8 cellular contexts compared by ENCODE assay signal in genomic region chr3:19934098-19934566, GRCh38. TPM values are rescaled to one million over a fixed set of nuclear protein-coding genes. Genes with fewer than 3 reads are reported as not detected.
A peak's percentile ranks its signal among the peaks of the same experiment; 100 is the strongest.
DNase-seq lines count a peak whose midpoint lies in the region; ATAC-seq and TF ChIP-seq lines count a peak whose summit lies in the region.

Gene EFHB (minus strand): TSS chr3:19934217. CDS start chr3:19934018, 199 bp downstream.

- intact Hi-C loops in lower lobe of right lung (cut with DNase I), result no loop called here

- H3K4me1 Mint-ChIP-seq in activated naive CD8-positive, alpha-beta T cell (ENCODE audit: low read depth), result peaks cover 24% of the 10 kb centered on the region
- peaks cover 24% of the 10 kb centered on the region for H3K4me1 Mint-ChIP-seq in activated T-cell treated with anti-CD3 and anti-CD28 coated beads, Interleukin-2, amount 50 U/mL, for 4 hours (ENCODE audit: low read depth)

- no peaks in the 10 kb centered on the region for H3K9me3 Mint-ChIP-seq in activated naive CD8-positive, alpha-beta T cell (ENCODE audit: low read depth)
- no peaks in the 10 kb centered on the region for H3K9me3 Mint-ChIP-seq in activated T-cell treated with anti-CD3 and anti-CD28 coated beads, Interleukin-2, amount 50 U/mL, for 4 hours

- TF ChIP-seq CTCF in lower lobe of right lung (IDR thresholded peaks at IDR 0.05), result no peak

- peak; percentile 28 for DNase-seq in NCI-H1105 (lab: John Stamatoyannopoulos, UW)
- peak; percentile 71 for DNase-seq in lower lobe of right lung
- DNase-seq in activated T-cell treated with anti-CD3 and anti-CD28 coated beads, Interleukin-2, amount 50 U/mL, for 4 hours, result no peak
- DNase-seq in DMS79 treated with DMSO at 0.1 percent for 48 hours (lab: John Stamatoyannopoulos, UW), result no peak

- H3K36me3 Mint-ChIP-seq in activated naive CD8-positive, alpha-beta T cell, result peaks cover 3% of the 10 kb centered on the region
- H3K36me3 Mint-ChIP-seq in activated T-cell treated with anti-CD3 and anti-CD28 coated beads, Interleukin-2, amount 50 U/mL, for 4 hours (ENCODE audit: insufficient read depth), result no peaks in the 10 kb centered on the region

- H3K36me3 ChIP-seq in ES-I3 (ENCODE audit: insufficient read depth, low read length) (no peaks in the 10 kb centered on the region), lower lobe of right lung (no peaks in the 10 kb centered on the region)

- H3K4me1 ChIP-seq in ES-I3 (ENCODE audit: insufficient read depth, low read length) (no peaks in the 10 kb centered on the region), lower lobe of right lung (no peaks in the 10 kb centered on the region)

- H3K4me3 ChIP-seq in lower lobe of right lung, result no peak within 1 kb of the TSS

- H3K9me3 ChIP-seq in ES-I3 (ENCODE audit: control insufficient read depth, insufficient read depth, low read length) (no peaks in the 10 kb centered on the region), lower lobe of right lung (no peaks in the 10 kb centered on the region)

- H3K27me3 ChIP-seq in lower lobe of right lung (ENCODE audit: low read depth), result no peaks in the 10 kb centered on the region

- ATAC-seq in lower lobe of right lung, result peak in 1 of 2 donors; percentile 69
- no peak for ATAC-seq in GM19452 (IDR thresholded peaks at IDR 0.05; ENCODE audit: unreplicated experiment)
- no peak for ATAC-seq in activated T-cell treated with anti-CD3 and anti-CD28 coated beads, Interleukin-2, amount 50 U/mL, for 4 hours
- ATAC-seq in HG02623 (IDR thresholded peaks at IDR 0.05; ENCODE audit: unreplicated experiment), result no peak

- no peak within 1 kb of the TSS for H3K4me3 Mint-ChIP-seq in activated naive CD8-positive, alpha-beta T cell
- no peak within 1 kb of the TSS for H3K4me3 Mint-ChIP-seq in activated T-cell treated with anti-CD3 and anti-CD28 coated beads, Interleukin-2, amount 50 U/mL, for 4 hours

- peaks cover 9% of the 10 kb centered on the region for H3K27me3 Mint-ChIP-seq in activated naive CD8-positive, alpha-beta T cell
- H3K27me3 Mint-ChIP-seq in activated T-cell treated with anti-CD3 and anti-CD28 coated beads, Interleukin-2, amount 50 U/mL, for 4 hours (ENCODE audit: low read depth), result peaks cover 11% of the 10 kb centered on the region

- peak within 1 kb of the TSS; percentile 65; the same call in 1 of the 2 replicates for H3K9ac ChIP-seq in ES-I3 (ENCODE audit: low read depth, low read length)

- no peak within 1 kb of the TSS for H3K27ac ChIP-seq in lower lobe of right lung

- H3K27ac Mint-ChIP-seq in activated naive CD8-positive, alpha-beta T cell, result peak within 1 kb of the TSS; percentile 48

RNA-seq across cellular contexts. Expression of gene EFHB, which starts in this region (rescaled TPM):
- total RNA-seq in lower lobe of right lung, result 5.6 TPM
- total RNA-seq in activated T-cell treated with anti-CD3 and anti-CD28 coated beads, Interleukin-2, amount 50 U/mL, for 4 hours, result under 1 TPM in 2 of 3 donors, not detected in 1; 0.63 to 0.71 TPM

Comparison
In these comparisons a context has a peak if more than half of its experiments do, and no peak if none do; other contexts are left out.
1. DNase-seq: peak in NCI-H1105 (single experiment) and lower lobe of right lung (single experiment); none in activated T-cell treated with anti-CD3 and anti-CD28 coated beads, Interleukin-2, amount 50 U/mL, for 4 hours (single experiment) and DMS79 treated with DMSO at 0.1 percent for 48 hours (single experiment).